In the genomic region with DNA sequence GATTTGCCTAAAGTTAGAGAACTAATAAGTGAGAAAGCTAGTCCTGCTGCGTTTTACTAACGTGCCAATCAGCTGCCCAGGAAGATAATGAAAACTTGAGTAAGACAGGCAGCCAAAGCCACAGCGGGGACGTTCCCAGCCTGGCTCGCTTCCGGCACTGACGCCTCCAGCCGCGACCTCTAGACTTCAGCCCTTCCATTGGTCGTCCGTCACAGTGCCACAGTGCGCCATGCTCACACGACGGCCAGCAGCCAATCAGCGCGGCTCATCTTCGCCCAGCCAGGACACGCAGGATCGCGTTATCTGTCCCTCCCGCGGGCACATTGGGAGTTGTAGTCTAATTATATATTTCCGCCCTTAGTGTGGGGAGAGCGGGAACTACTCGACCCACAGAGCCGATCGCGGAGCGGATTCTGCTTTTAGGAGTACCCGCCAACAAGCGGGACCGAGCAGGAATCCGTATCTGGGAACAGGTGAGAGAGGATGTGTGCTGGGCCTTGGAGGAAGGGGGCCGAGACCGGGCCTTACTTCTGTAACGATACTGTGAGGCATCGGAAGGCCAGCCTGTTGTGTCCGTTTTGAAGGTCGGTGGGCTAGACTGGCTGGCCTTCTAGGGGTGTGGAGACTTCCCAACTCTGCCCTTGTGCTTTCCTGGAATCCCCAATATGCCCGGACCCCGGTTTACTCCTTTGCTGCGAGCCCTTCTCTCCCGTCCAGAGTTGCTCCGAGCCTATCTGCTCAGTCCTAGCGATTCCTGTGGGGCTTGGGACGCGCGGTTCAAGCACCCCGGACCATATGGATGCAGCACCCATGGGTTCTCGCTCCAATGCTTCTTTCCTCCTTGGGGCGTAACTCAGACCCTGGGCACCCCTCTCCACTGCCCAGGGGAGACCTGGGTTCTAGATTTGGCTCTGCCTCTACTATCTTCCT, we compare ENCODE assay signal across 1 cellular context.
TF ChIP-seq lines count a peak whose summit lies in the region.

A gene (plus strand): TSS at position 374 of the 930 bp plus-strand sequence. CDS start 924 bp downstream, outside the sequence.

TF ChIP-seq in GM12878, 131 proteins besides CTCF, POLR2A, EP300 and RAD21 (continued from another document and continues in another):
- no peak for TF ChIP-seq DPF2 (IDR thresholded peaks at IDR 0.05)
- TF ChIP-seq FOXM1 (IDR thresholded peaks at IDR 0.05; ENCODE audit: low read depth, low read length), result no peak
- TF ChIP-seq RAD51 (IDR thresholded peaks at IDR 0.05), result peak; percentile 79
- TF ChIP-seq TARDBP (IDR thresholded peaks at IDR 0.05; ENCODE audit: borderline replicate concordance), result no peak
- no peak for TF ChIP-seq ZSCAN29 (IDR thresholded peaks at IDR 0.05)
- TF ChIP-seq, protein P1, sequence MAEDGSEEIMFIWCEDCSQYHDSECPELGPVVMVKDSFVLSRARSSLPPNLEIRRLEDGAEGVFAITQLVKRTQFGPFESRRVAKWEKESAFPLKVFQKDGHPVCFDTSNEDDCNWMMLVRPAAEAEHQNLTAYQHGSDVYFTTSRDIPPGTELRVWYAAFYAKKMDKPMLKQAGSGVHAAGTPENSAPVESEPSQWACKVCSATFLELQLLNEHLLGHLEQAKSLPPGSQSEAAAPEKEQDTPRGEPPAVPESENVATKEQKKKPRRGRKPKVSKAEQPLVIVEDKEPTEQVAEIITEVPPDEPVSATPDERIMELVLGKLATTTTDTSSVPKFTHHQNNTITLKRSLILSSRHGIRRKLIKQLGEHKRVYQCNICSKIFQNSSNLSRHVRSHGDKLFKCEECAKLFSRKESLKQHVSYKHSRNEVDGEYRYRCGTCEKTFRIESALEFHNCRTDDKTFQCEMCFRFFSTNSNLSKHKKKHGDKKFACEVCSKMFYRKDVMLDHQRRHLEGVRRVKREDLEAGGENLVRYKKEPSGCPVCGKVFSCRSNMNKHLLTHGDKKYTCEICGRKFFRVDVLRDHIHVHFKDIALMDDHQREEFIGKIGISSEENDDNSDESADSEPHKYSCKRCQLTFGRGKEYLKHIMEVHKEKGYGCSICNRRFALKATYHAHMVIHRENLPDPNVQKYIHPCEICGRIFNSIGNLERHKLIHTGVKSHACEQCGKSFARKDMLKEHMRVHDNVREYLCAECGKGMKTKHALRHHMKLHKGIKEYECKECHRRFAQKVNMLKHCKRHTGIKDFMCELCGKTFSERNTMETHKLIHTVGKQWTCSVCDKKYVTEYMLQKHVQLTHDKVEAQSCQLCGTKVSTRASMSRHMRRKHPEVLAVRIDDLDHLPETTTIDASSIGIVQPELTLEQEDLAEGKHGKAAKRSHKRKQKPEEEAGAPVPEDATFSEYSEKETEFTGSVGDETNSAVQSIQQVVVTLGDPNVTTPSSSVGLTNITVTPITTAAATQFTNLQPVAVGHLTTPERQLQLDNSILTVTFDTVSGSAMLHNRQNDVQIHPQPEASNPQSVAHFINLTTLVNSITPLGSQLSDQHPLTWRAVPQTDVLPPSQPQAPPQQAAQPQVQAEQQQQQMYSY (CRISPR knock-in tag; IDR thresholded peaks at IDR 0.05), result no peak
- no peak for TF ChIP-seq EZH2 (IDR thresholded peaks at IDR 0.05; ENCODE audit: borderline replicate concordance, control insufficient read depth, low read depth, low read length)
- TF ChIP-seq, protein P2, sequence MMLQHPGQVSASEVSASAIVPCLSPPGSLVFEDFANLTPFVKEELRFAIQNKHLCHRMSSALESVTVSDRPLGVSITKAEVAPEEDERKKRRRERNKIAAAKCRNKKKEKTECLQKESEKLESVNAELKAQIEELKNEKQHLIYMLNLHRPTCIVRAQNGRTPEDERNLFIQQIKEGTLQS (IDR thresholded peaks at IDR 0.05; ENCODE audit: borderline replicate concordance, extremely low read depth, low read depth, low read length), result no peak
- TF ChIP-seq ZNF24 (IDR thresholded peaks at IDR 0.05), result no peak
- TF ChIP-seq ZNF207 (IDR thresholded peaks at IDR 0.05; ENCODE audit: borderline replicate concordance), result no peak
- TF ChIP-seq SIN3A (IDR thresholded peaks at IDR 0.05; ENCODE audit: low read depth, low read length), result peak; percentile 81
- TF ChIP-seq BRCA1 (IDR thresholded peaks at IDR 0.05; ENCODE audit: low read depth, low read length), result peak; percentile 65
- no peak for TF ChIP-seq MEF2A (IDR thresholded peaks at IDR 0.05; ENCODE audit: insufficient read depth, low read depth, low read length)
- TF ChIP-seq NFIC (IDR thresholded peaks at IDR 0.05; ENCODE audit: low read depth, low read length), result no peak
- peak; percentile 70 for TF ChIP-seq MXI1 (IDR thresholded peaks at IDR 0.05; ENCODE audit: low read depth, low read length)
- 0 out of 2 replicates have a peak, but pooled peaks have one; percentile 19 for TF ChIP-seq BACH1 (IDR thresholded peaks at IDR 0.05; ENCODE audit: borderline replicate concordance)
- TF ChIP-seq, protein P3, sequence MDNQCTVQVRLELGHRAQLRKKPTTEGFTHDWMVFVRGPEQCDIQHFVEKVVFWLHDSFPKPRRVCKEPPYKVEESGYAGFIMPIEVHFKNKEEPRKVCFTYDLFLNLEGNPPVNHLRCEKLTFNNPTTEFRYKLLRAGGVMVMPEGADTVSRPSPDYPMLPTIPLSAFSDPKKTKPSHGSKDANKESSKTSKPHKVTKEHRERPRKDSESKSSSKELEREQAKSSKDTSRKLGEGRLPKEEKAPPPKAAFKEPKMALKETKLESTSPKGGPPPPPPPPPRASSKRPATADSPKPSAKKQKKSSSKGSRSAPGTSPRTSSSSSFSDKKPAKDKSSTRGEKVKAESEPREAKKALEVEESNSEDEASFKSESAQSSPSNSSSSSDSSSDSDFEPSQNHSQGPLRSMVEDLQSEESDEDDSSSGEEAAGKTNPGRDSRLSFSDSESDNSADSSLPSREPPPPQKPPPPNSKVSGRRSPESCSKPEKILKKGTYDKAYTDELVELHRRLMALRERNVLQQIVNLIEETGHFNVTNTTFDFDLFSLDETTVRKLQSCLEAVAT (IDR thresholded peaks at IDR 0.05), result peak; percentile 18; the same call in 1 of the 2 replicates
- TF ChIP-seq ZZZ3 (IDR thresholded peaks at IDR 0.05; ENCODE audit: control insufficient read depth, insufficient read length, low read depth), result no peak
- TF ChIP-seq, protein P4, sequence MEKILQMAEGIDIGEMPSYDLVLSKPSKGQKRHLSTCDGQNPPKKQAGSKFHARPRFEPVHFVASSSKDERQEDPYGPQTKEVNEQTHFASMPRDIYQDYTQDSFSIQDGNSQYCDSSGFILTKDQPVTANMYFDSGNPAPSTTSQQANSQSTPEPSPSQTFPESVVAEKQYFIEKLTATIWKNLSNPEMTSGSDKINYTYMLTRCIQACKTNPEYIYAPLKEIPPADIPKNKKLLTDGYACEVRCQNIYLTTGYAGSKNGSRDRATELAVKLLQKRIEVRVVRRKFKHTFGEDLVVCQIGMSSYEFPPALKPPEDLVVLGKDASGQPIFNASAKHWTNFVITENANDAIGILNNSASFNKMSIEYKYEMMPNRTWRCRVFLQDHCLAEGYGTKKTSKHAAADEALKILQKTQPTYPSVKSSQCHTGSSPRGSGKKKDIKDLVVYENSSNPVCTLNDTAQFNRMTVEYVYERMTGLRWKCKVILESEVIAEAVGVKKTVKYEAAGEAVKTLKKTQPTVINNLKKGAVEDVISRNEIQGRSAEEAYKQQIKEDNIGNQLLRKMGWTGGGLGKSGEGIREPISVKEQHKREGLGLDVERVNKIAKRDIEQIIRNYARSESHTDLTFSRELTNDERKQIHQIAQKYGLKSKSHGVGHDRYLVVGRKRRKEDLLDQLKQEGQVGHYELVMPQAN (conservative IDR thresholded peaks at IDR 0.05), result no peak
- peak; percentile 94 for TF ChIP-seq HCFC1 (IDR thresholded peaks at IDR 0.05; ENCODE audit: low read length)
- 0 out of 2 replicates have a peak, but pooled peaks have one; percentile 7 for TF ChIP-seq NRF1 (conservative IDR thresholded peaks at IDR 0.05; ENCODE audit: low read depth, low read length)
- TF ChIP-seq JUND (IDR thresholded peaks at IDR 0.05; ENCODE audit: low read depth, low read length), result no peak
- no peak for TF ChIP-seq MYB (IDR thresholded peaks at IDR 0.05; ENCODE audit: borderline replicate concordance, low read depth, low read length)
- TF ChIP-seq, protein P5, sequence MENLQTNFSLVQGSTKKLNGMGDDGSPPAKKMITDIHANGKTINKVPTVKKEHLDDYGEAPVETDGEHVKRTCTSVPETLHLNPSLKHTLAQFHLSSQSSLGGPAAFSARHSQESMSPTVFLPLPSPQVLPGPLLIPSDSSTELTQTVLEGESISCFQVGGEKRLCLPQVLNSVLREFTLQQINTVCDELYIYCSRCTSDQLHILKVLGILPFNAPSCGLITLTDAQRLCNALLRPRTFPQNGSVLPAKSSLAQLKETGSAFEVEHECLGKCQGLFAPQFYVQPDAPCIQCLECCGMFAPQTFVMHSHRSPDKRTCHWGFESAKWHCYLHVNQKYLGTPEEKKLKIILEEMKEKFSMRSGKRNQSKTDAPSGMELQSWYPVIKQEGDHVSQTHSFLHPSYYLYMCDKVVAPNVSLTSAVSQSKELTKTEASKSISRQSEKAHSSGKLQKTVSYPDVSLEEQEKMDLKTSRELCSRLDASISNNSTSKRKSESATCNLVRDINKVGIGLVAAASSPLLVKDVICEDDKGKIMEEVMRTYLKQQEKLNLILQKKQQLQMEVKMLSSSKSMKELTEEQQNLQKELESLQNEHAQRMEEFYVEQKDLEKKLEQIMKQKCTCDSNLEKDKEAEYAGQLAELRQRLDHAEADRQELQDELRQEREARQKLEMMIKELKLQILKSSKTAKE (IDR thresholded peaks at IDR 0.05; ENCODE audit: low read depth, poor library complexity, severe bottlenecking), result peak; percentile 6
- peak; percentile 67 for TF ChIP-seq CBFB (IDR thresholded peaks at IDR 0.05; ENCODE audit: low read depth)
- TF ChIP-seq RCOR1 (conservative IDR thresholded peaks at IDR 0.05; ENCODE audit: low read depth, low read length), result 0 out of 2 replicates have a peak, but pooled peaks have one; percentile 32
- no peak for TF ChIP-seq JUNB (IDR thresholded peaks at IDR 0.05)
- TF ChIP-seq, protein P6, sequence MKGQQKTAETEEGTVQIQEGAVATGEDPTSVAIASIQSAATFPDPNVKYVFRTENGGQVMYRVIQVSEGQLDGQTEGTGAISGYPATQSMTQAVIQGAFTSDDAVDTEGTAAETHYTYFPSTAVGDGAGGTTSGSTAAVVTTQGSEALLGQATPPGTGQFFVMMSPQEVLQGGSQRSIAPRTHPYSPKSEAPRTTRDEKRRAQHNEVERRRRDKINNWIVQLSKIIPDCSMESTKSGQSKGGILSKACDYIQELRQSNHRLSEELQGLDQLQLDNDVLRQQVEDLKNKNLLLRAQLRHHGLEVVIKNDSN (IDR thresholded peaks at IDR 0.05; ENCODE audit: borderline replicate concordance, extremely low read length, insufficient read depth, low read depth, low read length), result peak; percentile 81
- no peak for TF ChIP-seq MTA2 (IDR thresholded peaks at IDR 0.05; ENCODE audit: low read depth)
- TF ChIP-seq, protein P7, sequence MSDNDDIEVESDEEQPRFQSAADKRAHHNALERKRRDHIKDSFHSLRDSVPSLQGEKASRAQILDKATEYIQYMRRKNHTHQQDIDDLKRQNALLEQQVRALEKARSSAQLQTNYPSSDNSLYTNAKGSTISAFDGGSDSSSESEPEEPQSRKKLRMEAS (IDR thresholded peaks at IDR 0.05; ENCODE audit: low read depth, low read length), result no peak; the same call in 1 of the 2 replicates
- TF ChIP-seq TCF3 (IDR thresholded peaks at IDR 0.05; ENCODE audit: borderline replicate concordance, insufficient read depth, low read depth, low read length), result 0 out of 2 replicates have a peak, but pooled peaks have one; percentile 7
- TF ChIP-seq, protein P8, sequence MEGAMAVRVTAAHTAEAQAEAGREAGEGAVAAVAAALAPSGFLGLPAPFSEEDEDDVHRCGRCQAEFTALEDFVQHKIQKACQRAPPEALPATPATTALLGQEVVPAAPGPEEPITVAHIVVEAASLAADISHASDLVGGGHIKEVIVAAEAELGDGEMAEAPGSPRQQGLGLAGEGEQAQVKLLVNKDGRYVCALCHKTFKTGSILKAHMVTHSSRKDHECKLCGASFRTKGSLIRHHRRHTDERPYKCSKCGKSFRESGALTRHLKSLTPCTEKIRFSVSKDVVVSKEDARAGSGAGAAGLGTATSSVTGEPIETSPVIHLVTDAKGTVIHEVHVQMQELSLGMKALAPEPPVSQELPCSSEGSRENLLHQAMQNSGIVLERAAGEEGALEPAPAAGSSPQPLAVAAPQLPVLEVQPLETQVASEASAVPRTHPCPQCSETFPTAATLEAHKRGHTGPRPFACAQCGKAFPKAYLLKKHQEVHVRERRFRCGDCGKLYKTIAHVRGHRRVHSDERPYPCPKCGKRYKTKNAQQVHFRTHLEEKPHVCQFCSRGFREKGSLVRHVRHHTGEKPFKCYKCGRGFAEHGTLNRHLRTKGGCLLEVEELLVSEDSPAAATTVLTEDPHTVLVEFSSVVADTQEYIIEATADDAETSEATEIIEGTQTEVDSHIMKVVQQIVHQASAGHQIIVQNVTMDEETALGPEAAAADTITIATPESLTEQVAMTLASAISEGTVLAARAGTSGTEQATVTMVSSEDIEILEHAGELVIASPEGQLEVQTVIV (IDR thresholded peaks at IDR 0.05; ENCODE audit: borderline replicate concordance, partially characterized antibody), result peak; percentile 97
- no peak for TF ChIP-seq KDM1A (IDR thresholded peaks at IDR 0.05; ENCODE audit: borderline replicate concordance)
- TF ChIP-seq, protein P9, sequence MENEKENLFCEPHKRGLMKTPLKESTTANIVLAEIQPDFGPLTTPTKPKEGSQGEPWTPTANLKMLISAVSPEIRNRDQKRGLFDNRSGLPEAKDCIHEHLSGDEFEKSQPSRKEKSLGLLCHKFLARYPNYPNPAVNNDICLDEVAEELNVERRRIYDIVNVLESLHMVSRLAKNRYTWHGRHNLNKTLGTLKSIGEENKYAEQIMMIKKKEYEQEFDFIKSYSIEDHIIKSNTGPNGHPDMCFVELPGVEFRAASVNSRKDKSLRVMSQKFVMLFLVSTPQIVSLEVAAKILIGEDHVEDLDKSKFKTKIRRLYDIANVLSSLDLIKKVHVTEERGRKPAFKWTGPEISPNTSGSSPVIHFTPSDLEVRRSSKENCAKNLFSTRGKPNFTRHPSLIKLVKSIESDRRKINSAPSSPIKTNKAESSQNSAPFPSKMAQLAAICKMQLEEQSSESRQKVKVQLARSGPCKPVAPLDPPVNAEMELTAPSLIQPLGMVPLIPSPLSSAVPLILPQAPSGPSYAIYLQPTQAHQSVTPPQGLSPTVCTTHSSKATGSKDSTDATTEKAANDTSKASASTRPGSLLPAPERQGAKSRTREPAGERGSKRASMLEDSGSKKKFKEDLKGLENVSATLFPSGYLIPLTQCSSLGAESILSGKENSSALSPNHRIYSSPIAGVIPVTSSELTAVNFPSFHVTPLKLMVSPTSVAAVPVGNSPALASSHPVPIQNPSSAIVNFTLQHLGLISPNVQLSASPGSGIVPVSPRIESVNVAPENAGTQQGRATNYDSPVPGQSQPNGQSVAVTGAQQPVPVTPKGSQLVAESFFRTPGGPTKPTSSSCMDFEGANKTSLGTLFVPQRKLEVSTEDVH (IDR thresholded peaks at IDR 0.05; ENCODE audit: low read depth, partially characterized antibody), result peak; percentile 62
- TF ChIP-seq SRF (IDR thresholded peaks at IDR 0.05; ENCODE audit: low read depth in 2 of 2, low read length in 2 of 2), result no peak
- TF ChIP-seq GABPA (IDR thresholded peaks at IDR 0.05; ENCODE audit: low read depth), result no peak; the same call in 1 of the 2 replicates
- peak; percentile 23 for TF ChIP-seq FOS (IDR thresholded peaks at IDR 0.05; ENCODE audit: borderline replicate concordance, extremely low read depth, insufficient read length)
- TF ChIP-seq SMAD5 (IDR thresholded peaks at IDR 0.05; ENCODE audit: low read depth), result peak; percentile 83; the same call in 1 of the 2 replicates
- TF ChIP-seq YBX1 (IDR thresholded peaks at IDR 0.05), result no peak
- peak; percentile 82 for TF ChIP-seq YY1 (IDR thresholded peaks at IDR 0.05; ENCODE audit: low read depth, low read length)
